ENCODE assay signal across 8 cellular contexts in the genomic region with DNA sequence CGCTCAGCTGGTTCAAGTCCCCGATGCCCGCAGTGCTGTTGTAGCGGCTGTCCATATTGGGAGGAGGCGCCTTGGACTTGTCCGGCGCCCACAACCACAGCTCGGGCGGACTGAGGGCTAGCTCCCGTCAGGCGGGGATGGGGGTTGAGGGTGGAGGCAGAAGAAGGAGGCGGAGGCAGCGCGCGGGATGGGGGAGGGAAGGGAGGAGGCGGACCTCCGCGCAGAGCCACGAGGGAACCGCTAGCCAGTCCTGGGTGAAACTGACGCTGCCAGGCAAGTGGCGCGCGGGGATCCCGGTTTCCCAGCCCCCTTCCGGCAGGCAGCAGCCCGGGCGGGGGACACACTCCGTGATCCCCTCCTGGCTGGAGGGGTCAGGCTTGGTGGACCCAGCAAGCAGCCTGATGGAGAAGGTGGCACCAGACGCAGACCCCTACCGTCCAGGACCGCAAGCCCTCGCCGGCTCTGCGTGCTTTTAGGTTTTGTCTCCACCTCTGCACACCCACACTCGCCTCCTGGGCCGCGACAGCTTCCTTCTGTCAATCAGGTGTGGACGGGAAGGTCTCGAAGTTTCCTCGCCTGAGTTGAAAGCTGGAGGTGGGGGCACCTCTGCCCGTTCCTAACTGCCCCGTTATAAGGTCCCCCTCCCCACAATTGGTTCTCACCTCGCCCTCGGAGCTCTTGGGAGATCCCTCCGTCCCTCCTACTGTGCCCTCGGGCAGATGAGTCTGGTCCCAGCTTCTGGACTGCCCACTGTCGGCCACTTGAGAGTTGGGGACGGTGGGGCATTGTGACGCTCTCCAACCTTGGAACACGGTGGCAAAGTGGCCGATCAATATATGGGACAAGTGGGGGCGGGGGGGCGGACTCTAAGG. TPM values are rescaled to one million over a fixed set of nuclear protein-coding genes. Genes with fewer than 3 reads are reported as not detected.
DNase-seq lines count a peak whose midpoint lies in the region; ATAC-seq and TF ChIP-seq lines count a peak whose summit lies in the region.

Gene CPNE8 (minus strand): TSS at position 112 of the 872 bp plus-strand sequence. CDS start 57 bp downstream, at position 55.

- H2AFZ ChIP-seq in neuron (ENCODE audit: low read depth, low read length) = peak within 1 kb of the TSS; percentile 93

- peak; percentile 66 to 72 for TF ChIP-seq POLR2A in gastroesophageal sphincter (IDR thresholded peaks at IDR 0.05)

- H3K9me3 ChIP-seq in gastroesophageal sphincter (no peaks in the 10 kb centered on the region), neuron (ENCODE audit: low read length) (no peaks in the 10 kb centered on the region)

- CTCF ChIA-PET in activated naive CD4-positive, alpha-beta T cell treated with anti-CD3 and anti-CD28 coated beads, Interleukin-2, amount 10 ng/mL, durations not matched to agents 7 days and 5 days (lab: Charles Lee) = interaction anchor here (1.1 to 2.0 kb wide), 10 partner anchors 9 to 589 kb away, joined by 3 to 9 read pairs (median 4); partner anchors contain the start of gene ALG10B

- H3K4me1 ChIP-seq in gastroesophageal sphincter (peaks cover 0 to 41% (median 0%) of the 10 kb centered on the region in 3 donors), neuron (ENCODE audit: insufficient read depth, low read length) (no peaks in the 10 kb centered on the region)

- H3K27me3 ChIP-seq in gastroesophageal sphincter = no peaks in the 10 kb centered on the region
- H3K27me3 ChIP-seq in neuron (ENCODE audit: insufficient read depth, low read length) = peaks cover 7% of the 10 kb centered on the region

- H3K27ac ChIP-seq in gastroesophageal sphincter = peak within 1 kb of the TSS; percentile 75 to 94 (median 93)

- H3K36me3 ChIP-seq in gastroesophageal sphincter (no peaks in the 10 kb centered on the region), neuron (ENCODE audit: insufficient read depth, low read length) (no peaks in the 10 kb centered on the region)

- TF ChIP-seq EP300 in gastroesophageal sphincter (IDR thresholded peaks at IDR 0.05) = no peak

- H3K4me3 Mint-ChIP-seq in activated naive CD4-positive, alpha-beta T cell treated with anti-CD3 and anti-CD28 coated beads, Interleukin-2, amount 10 ng/mL, durations not matched to agents 7 days and 5 days = peak within 1 kb of the TSS; percentile 82
- peak within 1 kb of the TSS; percentile 90 for H3K4me3 Mint-ChIP-seq in type B pancreatic cell

- TF ChIP-seq CTCF in gastroesophageal sphincter (IDR thresholded peaks at IDR 0.05) (peak in 2 of 4 experiments; percentile 32 to 34), type B pancreatic cell (conservative IDR thresholded peaks at IDR 0.05) (no peak)

- H3K9me3 Mint-ChIP-seq in activated naive CD4-positive, alpha-beta T cell treated with anti-CD3 and anti-CD28 coated beads, Interleukin-2, amount 10 ng/mL, durations not matched to agents 7 days and 5 days = peaks cover 4% of the 10 kb centered on the region
- H3K9me3 Mint-ChIP-seq in type B pancreatic cell = no peaks in the 10 kb centered on the region

- H3K27ac Mint-ChIP-seq in activated naive CD4-positive, alpha-beta T cell treated with anti-CD3 and anti-CD28 coated beads, Interleukin-2, amount 10 ng/mL, durations not matched to agents 7 days and 5 days = peak within 1 kb of the TSS; percentile 83
- peak within 1 kb of the TSS; percentile 84 for H3K27ac Mint-ChIP-seq in type B pancreatic cell

- ATAC-seq in GM18873 (IDR thresholded peaks at IDR 0.05; ENCODE audit: low FRiP score, unreplicated experiment) = peak; percentile 30
- peak; percentile 44 for ATAC-seq in HG03039 (IDR thresholded peaks at IDR 0.05; ENCODE audit: unreplicated experiment)
- peak; percentile 88 for ATAC-seq in gastroesophageal sphincter

- peaks cover 38% of the 10 kb centered on the region for H3K27me3 Mint-ChIP-seq in activated naive CD4-positive, alpha-beta T cell treated with anti-CD3 and anti-CD28 coated beads, Interleukin-2, amount 10 ng/mL, durations not matched to agents 7 days and 5 days
- H3K27me3 Mint-ChIP-seq in type B pancreatic cell = peaks cover 38% of the 10 kb centered on the region

- WGBS in gastroesophageal sphincter (ENCODE audit: low coverage in 1 of 2), 2 donors = 0 to 1% methylated on average over 18 to 23 of the region's 54 CpGs

- H3K4me3 ChIP-seq in gastroesophageal sphincter (peak within 1 kb of the TSS; percentile 79 to 86), neuron (ENCODE audit: low read length) (peak within 1 kb of the TSS; percentile 47)

- no peaks in the 10 kb centered on the region for H3K36me3 Mint-ChIP-seq in activated naive CD4-positive, alpha-beta T cell treated with anti-CD3 and anti-CD28 coated beads, Interleukin-2, amount 10 ng/mL, durations not matched to agents 7 days and 5 days
- no peaks in the 10 kb centered on the region for H3K36me3 Mint-ChIP-seq in type B pancreatic cell

- peak; percentile 68 for DNase-seq in RPMI8226
- peak; percentile 61 for DNase-seq in activated naive CD4-positive, alpha-beta T cell treated with anti-CD3 and anti-CD28 coated beads, Interleukin-2, amount 10 ng/mL, durations not matched to agents 7 days and 5 days
- DNase-seq in type B pancreatic cell (ENCODE audit: extremely low spot score, unreplicated experiment) = no peak
- DNase-seq in NCI-H526 (lab: John Stamatoyannopoulos, UW) = no peak

- H3K4me1 Mint-ChIP-seq in activated naive CD4-positive, alpha-beta T cell treated with anti-CD3 and anti-CD28 coated beads, Interleukin-2, amount 10 ng/mL, durations not matched to agents 7 days and 5 days = peaks cover 29% of the 10 kb centered on the region
- no peaks in the 10 kb centered on the region for H3K4me1 Mint-ChIP-seq in type B pancreatic cell (ENCODE audit: unreplicated experiment)

RNA-seq across cellular contexts. Expression of gene CPNE8, which starts in this region (rescaled TPM):
- total RNA-seq in gastroesophageal sphincter (10 to 100 TPM; 15.5 to 44.2 (median 21.2) TPM), type B pancreatic cell (ENCODE audit: low replicate concordance) (3.0 and 3.2 TPM in 2 replicates)

Comparison
In these comparisons a context has a peak if more than half of its experiments do, and no peak if none do; other contexts are left out.
1. ATAC-seq: peak in every context shown above with its lines; median percentile 88 in gastroesophageal sphincter; 44 in HG03039; 30 in GM18873.
2. DNase-seq: peak in RPMI8226 (single experiment) and activated naive CD4-positive, alpha-beta T cell treated with anti-CD3 and anti-CD28 coated beads, Interleukin-2, amount 10 ng/mL, durations not matched to agents 7 days and 5 days (single experiment); none in type B pancreatic cell (single experiment) and NCI-H526 (0 of 2).